In the genomic region with DNA sequence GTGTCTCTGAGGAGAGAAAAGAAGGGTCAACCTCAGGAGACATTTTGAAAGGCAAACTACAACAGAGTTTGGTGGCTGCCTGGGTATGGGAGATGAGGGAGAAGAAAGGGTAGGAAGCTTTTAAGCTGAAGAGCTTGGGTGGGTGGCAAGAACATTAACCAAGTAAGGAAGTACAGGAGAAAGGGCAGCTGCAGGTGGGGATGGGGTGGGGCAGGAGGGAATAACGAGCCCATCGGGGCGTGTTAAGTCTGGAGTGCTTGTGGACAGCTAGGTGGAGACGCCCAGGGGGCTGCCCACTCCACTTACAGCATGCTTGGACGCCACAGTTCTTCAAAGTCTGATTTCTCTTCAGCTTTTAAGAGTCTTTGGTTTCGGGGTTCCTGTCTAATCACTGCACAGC, we compare ENCODE assay signal across 22 cellular contexts. TPM values are rescaled to one million over a fixed set of nuclear protein-coding genes. Genes with fewer than 3 reads are reported as not detected.
DNase-seq lines count a peak whose midpoint lies in the region; ATAC-seq and TF ChIP-seq lines count a peak whose summit lies in the region.
"Had no signal": no experiment of that assay in that cellular context is flagged by ENCODE, and none has a peak within 500 bp of the region (broad histone marks: within the 10 kb centered on the region; RNA-seq: fewer than 3 reads in every experiment).

No MANE protein-coding gene starts in this region.

- intact Hi-C loops in CD4-positive, alpha-beta memory T cell (cut with micrococcal nuclease) = loop anchor here (5.0 kb wide), 1 partner anchor 41 kb away; a partner anchor contains a TSS
- intact Hi-C loops in naive thymus-derived CD4-positive, alpha-beta T cell (cut with micrococcal nuclease) = loop anchor here in 1 of 2 donors (5.0 kb wide), 1 partner anchor 41 kb away; a partner anchor contains a TSS
- intact Hi-C loops in testis (cut with DNase I; ENCODE audit: low total_unique reads) = no loop called here

- H3K9me3 Mint-ChIP-seq in CD4-positive, CD25-positive, alpha-beta regulatory T cell = no peaks in the 10 kb centered on the region
- H3K9me3 Mint-ChIP-seq in CD4-positive, alpha-beta memory T cell = no peaks in the 10 kb centered on the region
- no peaks in the 10 kb centered on the region for H3K9me3 Mint-ChIP-seq in activated naive CD8-positive, alpha-beta T cell treated with anti-CD3 and anti-CD28 coated beads, Interleukin-2, amount 50 U/mL, for 24 hours
- no peaks in the 10 kb centered on the region for H3K9me3 Mint-ChIP-seq in naive thymus-derived CD4-positive, alpha-beta T cell
- H3K9me3 Mint-ChIP-seq: GM23338, IgD-negative memory B cell had no signal

- CTCF ChIA-PET in CD4-positive, alpha-beta memory T cell (lab: Charles Lee; ENCODE audit: partially characterized antibody) = no interaction called here
- CTCF ChIA-PET in naive thymus-derived CD4-positive, alpha-beta T cell (lab: Charles Lee) = no interaction called here

- no peak overlapping the region for H3K27ac ChIP-seq in CD4-positive, CD25-positive, alpha-beta regulatory T cell (ENCODE audit: insufficient read depth, low read length, poor library complexity, severe bottlenecking)
- H3K27ac ChIP-seq in CD4-positive, alpha-beta memory T cell (ENCODE audit: low read depth, low read length) = no peak overlapping the region
- H3K27ac ChIP-seq in naive thymus-derived CD4-positive, alpha-beta T cell (ENCODE audit: low read depth, low read length) = no peak overlapping the region
- no peak overlapping the region for H3K27ac ChIP-seq in testis
- H3K27ac ChIP-seq: BLaER1 treated with 17β-estradiol and CSF1 and Interleukin-3, amounts not matched to agents 10 nM and 100 nM; PC-9; RWPE1 had no signal

- H3K4me1 ChIP-seq in CD4-positive, CD25-positive, alpha-beta regulatory T cell (ENCODE audit: control insufficient read depth, insufficient read depth, low read length, poor library complexity, severe bottlenecking) = no peaks in the 10 kb centered on the region
- H3K4me1 ChIP-seq in CD4-positive, alpha-beta memory T cell (ENCODE audit: insufficient read depth, low read length) = no peaks in the 10 kb centered on the region
- no peaks in the 10 kb centered on the region for H3K4me1 ChIP-seq in naive thymus-derived CD4-positive, alpha-beta T cell (ENCODE audit: control insufficient read depth in 2 of 2, insufficient read depth in 2 of 2, low read length in 2 of 2)
- no peaks in the 10 kb centered on the region for H3K4me1 ChIP-seq in testis
- H3K4me1 ChIP-seq: BLaER1 treated with 17β-estradiol and CSF1 and Interleukin-3, amounts not matched to agents 10 nM and 100 nM had no signal

- peaks cover 52% of the 10 kb centered on the region for H3K36me3 Mint-ChIP-seq in CD4-positive, CD25-positive, alpha-beta regulatory T cell
- H3K36me3 Mint-ChIP-seq in CD4-positive, alpha-beta memory T cell = peaks cover 53 to 78% of the 10 kb centered on the region in 2 donors
- peaks cover 20% of the 10 kb centered on the region for H3K36me3 Mint-ChIP-seq in activated naive CD8-positive, alpha-beta T cell treated with anti-CD3 and anti-CD28 coated beads, Interleukin-2, amount 50 U/mL, for 24 hours (ENCODE audit: low read depth)
- H3K36me3 Mint-ChIP-seq in naive thymus-derived CD4-positive, alpha-beta T cell = peaks cover 8 to 45% (median 26%) of the 10 kb centered on the region in 5 donors

- peaks cover 10 to 15% (median 12%) of the 10 kb centered on the region in 4 donors for H3K4me1 Mint-ChIP-seq in CD4-positive, CD25-positive, alpha-beta regulatory T cell
- peaks cover 0 to 33% (median 11%) of the 10 kb centered on the region in 4 donors for H3K4me1 Mint-ChIP-seq in CD4-positive, alpha-beta memory T cell
- H3K4me1 Mint-ChIP-seq in activated naive CD8-positive, alpha-beta T cell treated with anti-CD3 and anti-CD28 coated beads, Interleukin-2, amount 50 U/mL, for 24 hours = peaks cover 2% of the 10 kb centered on the region
- H3K4me1 Mint-ChIP-seq in naive thymus-derived CD4-positive, alpha-beta T cell = peaks cover 0 to 28% (median 7%) of the 10 kb centered on the region in 7 donors
- H3K4me1 Mint-ChIP-seq: GM23338 had no signal

- no peaks in the 10 kb centered on the region for H3K27me3 Mint-ChIP-seq in CD4-positive, CD25-positive, alpha-beta regulatory T cell
- H3K27me3 Mint-ChIP-seq in CD4-positive, alpha-beta memory T cell = no peaks in the 10 kb centered on the region
- no peaks in the 10 kb centered on the region for H3K27me3 Mint-ChIP-seq in activated naive CD8-positive, alpha-beta T cell treated with anti-CD3 and anti-CD28 coated beads, Interleukin-2, amount 50 U/mL, for 24 hours
- H3K27me3 Mint-ChIP-seq in naive thymus-derived CD4-positive, alpha-beta T cell = no peaks in the 10 kb centered on the region
- H3K27me3 Mint-ChIP-seq: IgD-negative memory B cell had no signal

- TF ChIP-seq CTCF in testis (IDR thresholded peaks at IDR 0.05) = no peak

- no peak overlapping the region for H3K4me3 ChIP-seq in CD4-positive, CD25-positive, alpha-beta regulatory T cell (ENCODE audit: low read depth, low read length)
- H3K4me3 ChIP-seq in CD4-positive, alpha-beta memory T cell (ENCODE audit: low read length in 2 of 2) = no peak overlapping the region
- no peak overlapping the region for H3K4me3 ChIP-seq in naive thymus-derived CD4-positive, alpha-beta T cell (ENCODE audit: low read length)
- no peak overlapping the region for H3K4me3 ChIP-seq in testis
- H3K4me3 ChIP-seq: BLaER1 treated with 17β-estradiol and CSF1 and Interleukin-3, amounts not matched to agents 10 nM and 100 nM; GM23338; PC-9 had no signal

- 91 to 96% methylated on average over 6 of the region's 6 CpGs for WGBS in testis, 2 donors

- H3K9me3 ChIP-seq in CD4-positive, CD25-positive, alpha-beta regulatory T cell (ENCODE audit: control insufficient read depth in 2 of 2, low read length in 2 of 2) = no peaks in the 10 kb centered on the region
- H3K9me3 ChIP-seq in CD4-positive, alpha-beta memory T cell (ENCODE audit: control insufficient read depth in 1 of 2, low read length in 2 of 2) = no peaks in the 10 kb centered on the region
- H3K9me3 ChIP-seq in naive thymus-derived CD4-positive, alpha-beta T cell (ENCODE audit: control insufficient read depth in 2 of 3, low read length in 3 of 3) = no peaks in the 10 kb centered on the region
- H3K9me3 ChIP-seq in testis = no peaks in the 10 kb centered on the region
- H3K9me3 ChIP-seq: BLaER1 treated with 17β-estradiol and CSF1 and Interleukin-3, amounts not matched to agents 10 nM and 100 nM had no signal

- no peak overlapping the region for H3K4me3 Mint-ChIP-seq in CD4-positive, CD25-positive, alpha-beta regulatory T cell
- no peak overlapping the region for H3K4me3 Mint-ChIP-seq in CD4-positive, alpha-beta memory T cell
- no peak overlapping the region for H3K4me3 Mint-ChIP-seq in activated naive CD8-positive, alpha-beta T cell treated with anti-CD3 and anti-CD28 coated beads, Interleukin-2, amount 50 U/mL, for 24 hours
- no peak overlapping the region for H3K4me3 Mint-ChIP-seq in naive thymus-derived CD4-positive, alpha-beta T cell
- H3K4me3 Mint-ChIP-seq: GM23338, IgD-negative memory B cell had no signal

- no peak for TF ChIP-seq POLR2A in testis (IDR thresholded peaks at IDR 0.05)

- DNase-seq in CD4-positive, CD25-positive, alpha-beta regulatory T cell = no peak
- DNase-seq in CD4-positive, alpha-beta memory T cell = no peak
- DNase-seq in activated naive CD8-positive, alpha-beta T cell treated with anti-CD3 and anti-CD28 coated beads, Interleukin-2, amount 50 U/mL, for 24 hours = no peak
- no peak for DNase-seq in naive thymus-derived CD4-positive, alpha-beta T cell
- DNase-seq in NCI-H526 (lab: John Stamatoyannopoulos, UW) = no peak
- DNase-seq in NCI-H226 = no peak
- no peak for DNase-seq in testis
- no peak for DNase-seq in DMS79 treated with DMSO at 0.1 percent for 48 hours (lab: John Stamatoyannopoulos, UW)
- DNase-seq: COR-L47, GF-D8, HCEC 1CT, Karpas-422, NCI-H1436, NCI-H1930, NCI-H345, NCI-H524 treated with DMSO at 0.1 percent for 48 hours, PC-9, SIG-M5 had no signal

- ATAC-seq in CD4-positive, CD25-positive, alpha-beta regulatory T cell (ENCODE audit: low read depth in 2 of 2) = no peak
- ATAC-seq in activated naive CD8-positive, alpha-beta T cell treated with anti-CD3 and anti-CD28 coated beads, Interleukin-2, amount 50 U/mL, for 24 hours = no peak
- no peak for ATAC-seq in naive thymus-derived CD4-positive, alpha-beta T cell
- ATAC-seq: GM23338 had no signal

- no peaks in the 10 kb centered on the region for H3K27me3 ChIP-seq in CD4-positive, CD25-positive, alpha-beta regulatory T cell (ENCODE audit: control insufficient read depth, insufficient read depth, low read length)
- H3K27me3 ChIP-seq in CD4-positive, alpha-beta memory T cell (ENCODE audit: insufficient read depth, low read length) = no peaks in the 10 kb centered on the region
- H3K27me3 ChIP-seq in naive thymus-derived CD4-positive, alpha-beta T cell (ENCODE audit: control insufficient read depth in 2 of 2, insufficient read depth in 2 of 2, low read length in 2 of 2) = no peaks in the 10 kb centered on the region
- H3K27me3 ChIP-seq in testis = no peaks in the 10 kb centered on the region
- H3K27me3 ChIP-seq: BLaER1 treated with 17β-estradiol and CSF1 and Interleukin-3, amounts not matched to agents 10 nM and 100 nM had no signal

- peaks cover 61% of the 10 kb centered on the region for H3K36me3 ChIP-seq in CD4-positive, CD25-positive, alpha-beta regulatory T cell (ENCODE audit: control insufficient read depth, insufficient read depth, low read length)
- peaks cover 19% of the 10 kb centered on the region for H3K36me3 ChIP-seq in CD4-positive, alpha-beta memory T cell (ENCODE audit: insufficient read depth, low read length)
- peaks cover 0 to 57% (median 10%) of the 10 kb centered on the region in 3 experiments for H3K36me3 ChIP-seq in naive thymus-derived CD4-positive, alpha-beta T cell (ENCODE audit: control insufficient read depth in 2 of 3, insufficient read depth in 3 of 3, low read length in 3 of 3)
- no peaks in the 10 kb centered on the region for H3K36me3 ChIP-seq in testis (ENCODE audit: low read depth, missing control alignments)

- peak overlapping the region in 2 of 3 donors; percentile 47 to 48 for H3K27ac Mint-ChIP-seq in CD4-positive, CD25-positive, alpha-beta regulatory T cell
- peak overlapping the region in 5 of 7 donors; percentile 3 to 90 (median 65) for H3K27ac Mint-ChIP-seq in CD4-positive, alpha-beta memory T cell
- H3K27ac Mint-ChIP-seq in activated naive CD8-positive, alpha-beta T cell treated with anti-CD3 and anti-CD28 coated beads, Interleukin-2, amount 50 U/mL, for 24 hours = peak overlapping the region; percentile 28
- H3K27ac Mint-ChIP-seq in naive thymus-derived CD4-positive, alpha-beta T cell = peak overlapping the region in 6 of 9 donors; percentile 5 to 69 (median 38)
- H3K27ac Mint-ChIP-seq: GM23338 had no signal

- POLR2A ChIA-PET in CD4-positive, alpha-beta memory T cell (lab: Charles Lee; ENCODE audit: partially characterized antibody) = no interaction called here
- POLR2A ChIA-PET in naive thymus-derived CD4-positive, alpha-beta T cell (lab: Charles Lee) = no interaction called here

RNA-seq across cellular contexts. Expression of a gene that starts 42.8 kb away (rescaled TPM):
- total RNA-seq in CD4-positive, CD25-positive, alpha-beta regulatory T cell = 40.5 TPM
- 10 to 100 TPM in 3 of 4 donors, 1 to 10 TPM in 1; 8.9 to 13.8 (median 11.1) TPM for polyA plus RNA-seq in CD4-positive, CD25-positive, alpha-beta regulatory T cell
- total RNA-seq in CD4-positive, alpha-beta memory T cell = 10 to 100 TPM; 43.9 to 54.5 TPM
- polyA plus RNA-seq in CD4-positive, alpha-beta memory T cell = 10 to 100 TPM; 11.7 to 13.4 TPM
- total RNA-seq in naive thymus-derived CD4-positive, alpha-beta T cell = 10 to 100 TPM; 31.8 to 54.6 (median 45.1) TPM
- 10 to 100 TPM in 1 of 2 donors, 1 to 10 TPM in 1; 9.9 to 10.8 TPM for polyA plus RNA-seq in naive thymus-derived CD4-positive, alpha-beta T cell
- total RNA-seq in testis = 10 to 100 TPM; 10.2 to 18.5 TPM
- polyA plus RNA-seq in testis (ENCODE audit: insufficient read depth, low read depth, low replicate concordance) = 7.5 TPM

RNA-seq across cellular contexts. Expression of a gene that starts 43.0 kb away (rescaled TPM):
- total RNA-seq in CD4-positive, CD25-positive, alpha-beta regulatory T cell = 6.8 TPM
- polyA plus RNA-seq in CD4-positive, CD25-positive, alpha-beta regulatory T cell = 10 to 100 TPM; 30.7 to 41.6 (median 35.1) TPM
- 10 to 100 TPM; 13.8 to 14.2 TPM for total RNA-seq in CD4-positive, alpha-beta memory T cell
- polyA plus RNA-seq in CD4-positive, alpha-beta memory T cell = 10 to 100 TPM; 24.4 to 37.4 TPM
- total RNA-seq in naive thymus-derived CD4-positive, alpha-beta T cell = 10 to 100 TPM in 3 of 5 experiments, 1 to 10 TPM in 2; 5.6 to 15.2 (median 11.5) TPM
- 10 to 100 TPM; 32.6 to 35.8 TPM for polyA plus RNA-seq in naive thymus-derived CD4-positive, alpha-beta T cell
- total RNA-seq in testis = 10 to 100 TPM; 35.4 to 40.7 TPM
- polyA plus RNA-seq in testis (ENCODE audit: insufficient read depth, low read depth, low replicate concordance) = 71.7 TPM
